Comparison of ENCODE assay signal across 14 cellular contexts in genomic region chr19:2345794-2346663, GRCh38. TPM values are rescaled to one million over a fixed set of nuclear protein-coding genes. Genes with fewer than 3 reads are reported as not detected.
A peak's percentile ranks its signal among the peaks of the same experiment; 100 is the strongest.
DNase-seq lines count a peak whose midpoint lies in the region; ATAC-seq and TF ChIP-seq lines count a peak whose summit lies in the region.
"Had no signal": no experiment of that assay in that cellular context is flagged by ENCODE, and none has a peak within 500 bp of the region (broad histone marks: within the 10 kb centered on the region; RNA-seq: fewer than 3 reads in every experiment).

No MANE protein-coding gene starts in this region.

- ATAC-seq in Right ventricle myocardium superior (ENCODE audit: poor library complexity), result peak; percentile 61
- ATAC-seq in T-helper 17 cell, result no peak
- peak; percentile 61 to 71 for ATAC-seq in right cardiac atrium
- no peak for ATAC-seq in GM18517 (IDR thresholded peaks at IDR 0.05; ENCODE audit: unreplicated experiment)
- no peak for ATAC-seq in GM21528 (IDR thresholded peaks at IDR 0.05; ENCODE audit: low FRiP score, unreplicated experiment)
- ATAC-seq in gastroesophageal sphincter, result no peak
- ATAC-seq in GM19351 (IDR thresholded peaks at IDR 0.05; ENCODE audit: unreplicated experiment), result no peak

- TF ChIP-seq EP300 in gastroesophageal sphincter (IDR thresholded peaks at IDR 0.05), result no peak

- H3K36me3 ChIP-seq in right atrium auricular region (peaks cover 4% of the 10 kb centered on the region), gastroesophageal sphincter (peaks cover 0 to 74% of the 10 kb centered on the region in 2 donors)

- H3K4me1 ChIP-seq in right atrium auricular region (no peaks in the 10 kb centered on the region), right cardiac atrium (ENCODE audit: control insufficient read depth, insufficient read depth, low read length) (no peaks in the 10 kb centered on the region), gastroesophageal sphincter (no peaks in the 10 kb centered on the region)
- H3K4me1 ChIP-seq: SJSA1 had no signal

- H3K9me3 ChIP-seq in right atrium auricular region (no peaks in the 10 kb centered on the region), T-helper 17 cell (ENCODE audit: control insufficient read depth, low read length, poor library complexity, severe bottlenecking) (no peaks in the 10 kb centered on the region), right cardiac atrium (ENCODE audit: control insufficient read depth, low read length) (no peaks in the 10 kb centered on the region), gastroesophageal sphincter (no peaks in the 10 kb centered on the region)
- H3K9me3 ChIP-seq: neutrophil, SJSA1 had no signal

- H3K36me3 Mint-ChIP-seq in T-helper 17 cell (ENCODE audit: low read depth), result peaks cover 4% of the 10 kb centered on the region

- no peaks in the 10 kb centered on the region for H3K4me1 Mint-ChIP-seq in T-helper 17 cell

- H3K27me3 ChIP-seq in right atrium auricular region, result no peaks in the 10 kb centered on the region
- H3K27me3 ChIP-seq in right cardiac atrium (ENCODE audit: control insufficient read depth, insufficient read depth), result no peaks in the 10 kb centered on the region
- no peaks in the 10 kb centered on the region for H3K27me3 ChIP-seq in gastroesophageal sphincter
- H3K27me3 ChIP-seq: neutrophil, SJSA1 had no signal

- no peak overlapping the region for H3K27ac ChIP-seq in right atrium auricular region
- no peak overlapping the region for H3K27ac ChIP-seq in right cardiac atrium (ENCODE audit: low read length)
- no peak overlapping the region for H3K27ac ChIP-seq in gastroesophageal sphincter
- H3K27ac ChIP-seq: epithelial cell of prostate, neutrophil, SJSA1 had no signal

- H3K4me3 ChIP-seq in right atrium auricular region (no peak overlapping the region), right cardiac atrium (ENCODE audit: low read length) (no peak overlapping the region), gastroesophageal sphincter (no peak overlapping the region)
- H3K4me3 ChIP-seq: SJSA1 had no signal

- TF ChIP-seq CTCF in right atrium auricular region (IDR thresholded peaks at IDR 0.05) (no peak), gastroesophageal sphincter (IDR thresholded peaks at IDR 0.05) (no peak)

- H3K27me3 Mint-ChIP-seq in T-helper 17 cell, result no peaks in the 10 kb centered on the region

- peak; percentile 69 for DNase-seq in Right ventricle myocardium superior
- no peak for DNase-seq in right atrium auricular region (ENCODE audit: low spot score)
- DNase-seq in T-helper 17 cell, result no peak
- peak; percentile 58 to 85 (median 78) for DNase-seq in right cardiac atrium
- DNase-seq: activated CD4-positive, alpha-beta T cell treated with anti-CD3 and anti-CD28 coated beads, Interleukin-2, amount 50 U/mL, for 4 hours; NCI-H2081 treated with DMSO at 0.1 percent for 48 hours had no signal

- intact Hi-C loops in Right ventricle myocardium superior (cut with DNase I), result no loop called here
- intact Hi-C loops in right cardiac atrium (cut with DNase I), result no loop called here

- no peak for TF ChIP-seq POLR2A in gastroesophageal sphincter (IDR thresholded peaks at IDR 0.05)

- H3K27ac Mint-ChIP-seq in T-helper 17 cell, result peak overlapping the region; percentile 32

- no peak overlapping the region for H3K4me3 Mint-ChIP-seq in T-helper 17 cell

- 63% methylated on average over 25 of the region's 25 CpGs for whole genome bisulfite sequencing in right cardiac atrium
- WGBS in gastroesophageal sphincter (ENCODE audit: low coverage in 1 of 2), 2 donors, result 61 to 78% methylated on average over 10 to 18 of the region's 25 CpGs

RNA-seq across cellular contexts. Expression of gene TMPRSS9, which starts 14.0 kb away (rescaled TPM):
- total RNA-seq in Right ventricle myocardium superior (not detected), right atrium auricular region (not detected), T-helper 17 cell (not detected), right cardiac atrium (under 1 TPM in 2 of 4 donors, not detected in 2; 0.09 to 0.12 TPM), gastroesophageal sphincter (under 1 TPM in 1 of 4 donors, not detected in 3; 0.54 TPM)
- polyA plus RNA-seq in right cardiac atrium, result not detected
- total RNA-seq: SJSA1 had no signal
- polyA plus RNA-seq: BJ had no signal

RNA-seq across cellular contexts. Expression of gene SPPL2B, which starts 17.5 kb away (rescaled TPM):
- total RNA-seq in Right ventricle myocardium superior (23.9 TPM), right atrium auricular region (10 to 100 TPM; 16.7 to 19.8 TPM), T-helper 17 cell (10 to 100 TPM; 73.2 to 86.1 TPM), right cardiac atrium (10 to 100 TPM; 27.1 to 40.2 (median 31.8) TPM), gastroesophageal sphincter (10 to 100 TPM; 18.5 to 32.7 (median 30.9) TPM)
- polyA plus RNA-seq in right cardiac atrium, result 28.1 TPM

RNA-seq across cellular contexts. Expression of gene LSM7, which starts 17.6 kb away (rescaled TPM):
- 37.3 TPM for total RNA-seq in Right ventricle myocardium superior
- 100 to 1,000 TPM in 1 of 2 donors, 10 to 100 TPM in 1; 38.6 to 104 TPM for total RNA-seq in right atrium auricular region
- 10 to 100 TPM; 71.5 to 72.2 TPM for total RNA-seq in T-helper 17 cell
- 10 to 100 TPM; 33.0 to 49.9 (median 41.4) TPM for total RNA-seq in right cardiac atrium
- 123 TPM for polyA plus RNA-seq in right cardiac atrium
- 10 to 100 TPM; 52.3 to 86.1 (median 77.7) TPM for total RNA-seq in gastroesophageal sphincter

RNA-seq across cellular contexts. Expression of gene LINGO3, which starts 38.1 kb away (rescaled TPM):
- total RNA-seq in Right ventricle myocardium superior (not detected), right atrium auricular region (not detected), T-helper 17 cell (under 1 TPM; 0.20 to 0.29 TPM), right cardiac atrium (not detected), gastroesophageal sphincter (not detected)
- polyA plus RNA-seq in right cardiac atrium, result not detected
- total RNA-seq: SJSA1 had no signal
- polyA plus RNA-seq: BJ had no signal

Comparison
In these comparisons a context has a peak if more than half of its experiments do, and no peak if none do; other contexts are left out.
1. DNase-seq: peak in Right ventricle myocardium superior (single experiment) and right cardiac atrium (3 of 3); none in right atrium auricular region (single experiment) and T-helper 17 cell (0 of 3).
2. ATAC-seq: peak in Right ventricle myocardium superior (single experiment) and right cardiac atrium (2 of 2); none in T-helper 17 cell (single experiment), GM18517 (single experiment), GM21528 (single experiment), gastroesophageal sphincter (single experiment) and GM19351 (single experiment).